Comparison of ENCODE assay signal across 15 cellular contexts in the genomic region with DNA sequence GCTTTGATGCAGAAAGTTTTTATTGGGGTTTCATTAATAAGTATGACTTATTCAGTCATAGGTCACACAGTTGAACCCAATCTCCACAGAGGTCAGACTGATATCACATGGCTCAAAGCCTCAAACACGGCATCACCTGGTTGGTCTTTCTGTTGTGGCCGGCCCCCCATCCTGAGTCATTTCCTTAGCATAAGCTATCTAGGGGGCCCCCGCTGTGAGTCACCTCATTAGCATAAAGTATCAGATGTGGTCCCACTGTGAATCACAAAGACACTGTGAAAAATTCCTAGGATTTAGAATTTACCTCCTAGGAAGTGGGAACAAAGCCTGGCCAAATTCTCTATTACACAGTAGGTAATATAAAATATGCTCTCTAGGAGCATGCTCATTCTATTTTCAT.
A peak's percentile ranks its signal among the peaks of the same experiment; 100 is the strongest.
DNase-seq lines count a peak whose midpoint lies in the region; ATAC-seq and TF ChIP-seq lines count a peak whose summit lies in the region.
"Had no signal": no experiment of that assay in that cellular context is flagged by ENCODE, and none has a peak within 500 bp of the region (broad histone marks: within the 10 kb centered on the region; RNA-seq: fewer than 3 reads in every experiment).

No MANE protein-coding gene starts in this region.

- H3K27ac ChIP-seq in iPS-18a (ENCODE audit: low read length), result peak overlapping the region; percentile 21
- H3K27ac ChIP-seq: coronary artery, SJSA1 had no signal

- ATAC-seq in stimulated activated naive CD8-positive, alpha-beta T cell treated with anti-CD3 and anti-CD28 coated beads, Interleukin-15, amount 100 ng/mL, for 72 hours, result no peak
- no peak for ATAC-seq in omental fat pad (ENCODE audit: low FRiP score)

- H3K9me3 Mint-ChIP-seq in stimulated activated naive CD8-positive, alpha-beta T cell treated with anti-CD3 and anti-CD28 coated beads, Interleukin-15, amount 100 ng/mL, for 72 hours, result no peaks in the 10 kb centered on the region
- H3K9me3 Mint-ChIP-seq: activated B cell treated with CpG ODN at 0.5 μM for 24 hours had no signal

- H3K4me1 ChIP-seq in iPS-18a (ENCODE audit: control insufficient read depth, low read depth, low read length), result peaks cover 36% of the 10 kb centered on the region
- H3K4me1 ChIP-seq: SJSA1 had no signal

- H3K27ac Mint-ChIP-seq in stimulated activated naive CD8-positive, alpha-beta T cell treated with anti-CD3 and anti-CD28 coated beads, Interleukin-15, amount 100 ng/mL, for 72 hours, result no peak overlapping the region
- H3K27ac Mint-ChIP-seq: activated B cell treated with CpG ODN at 0.5 μM for 24 hours had no signal

- no peak for TF ChIP-seq CTCF in omental fat pad (IDR thresholded peaks at IDR 0.05)

- H3K9me3 ChIP-seq in iPS-18a (ENCODE audit: control insufficient read depth, low read depth, low read length), result no peaks in the 10 kb centered on the region
- H3K9me3 ChIP-seq: SJSA1 had no signal

- H3K27me3 ChIP-seq in iPS-18a (ENCODE audit: control insufficient read depth, insufficient read depth, low read length), result no peaks in the 10 kb centered on the region
- H3K27me3 ChIP-seq: SJSA1 had no signal

- no peak overlapping the region for H3K9ac ChIP-seq in iPS-18a (ENCODE audit: low read length)

- H3K4me3 Mint-ChIP-seq in stimulated activated naive CD8-positive, alpha-beta T cell treated with anti-CD3 and anti-CD28 coated beads, Interleukin-15, amount 100 ng/mL, for 72 hours, result no peak overlapping the region
- H3K4me3 Mint-ChIP-seq: activated B cell treated with CpG ODN at 0.5 μM for 24 hours had no signal

- H3K27me3 Mint-ChIP-seq in stimulated activated naive CD8-positive, alpha-beta T cell treated with anti-CD3 and anti-CD28 coated beads, Interleukin-15, amount 100 ng/mL, for 72 hours, result no peaks in the 10 kb centered on the region
- H3K27me3 Mint-ChIP-seq: activated B cell treated with CpG ODN at 0.5 μM for 24 hours had no signal

- H3K36me3 ChIP-seq in iPS-18a (ENCODE audit: control insufficient read depth, low read depth, low read length), result no peaks in the 10 kb centered on the region
- H3K36me3 ChIP-seq: SJSA1 had no signal

- DNase-seq in Daoy (ENCODE audit: low read depth) (peak; percentile 91), HS-27A (ENCODE audit: low read depth) (peak; percentile 49), T1000 (lab: John Stamatoyannopoulos, UW) (peak; percentile 59), NCI-H2107 treated with DMSO at 0.1 percent for 48 hours (lab: John Stamatoyannopoulos, UW; ENCODE audit: unreplicated experiment) (no peak), omental fat pad (ENCODE audit: low spot score) (no peak), NCI-H526 treated with DMSO at 0.1 percent for 48 hours (lab: John Stamatoyannopoulos, UW) (no peak)
- no peak for DNase-seq in stimulated activated naive CD8-positive, alpha-beta T cell treated with anti-CD3 and anti-CD28 coated beads, Interleukin-15, amount 100 ng/mL, for 72 hours
- DNase-seq: activated B cell treated with CpG ODN at 0.5 μM for 24 hours; NCI-H1105 treated with DMSO at 0.1 percent for 48 hours; NCI-H526; stimulated activated CD4-positive, alpha-beta T cell treated with anti-CD3 and anti-CD28 coated beads, Interleukin-4, amount 100 ng/mL, for 4 hours; stimulated activated naive CD4-positive, alpha-beta T cell had no signal

- no peaks in the 10 kb centered on the region for H3K4me1 Mint-ChIP-seq in stimulated activated naive CD8-positive, alpha-beta T cell treated with anti-CD3 and anti-CD28 coated beads, Interleukin-15, amount 100 ng/mL, for 72 hours

- H3K4me3 ChIP-seq in iPS-18a (ENCODE audit: low read length), result no peak overlapping the region
- H3K4me3 ChIP-seq: coronary artery, SJSA1 had no signal

Comparison
In these comparisons a context has a peak if more than half of its experiments do, and no peak if none do; other contexts are left out.
1. DNase-seq: peak in Daoy (single experiment), HS-27A (single experiment) and T1000 (single experiment); none in stimulated activated naive CD8-positive, alpha-beta T cell treated with anti-CD3 and anti-CD28 coated beads, Interleukin-15, amount 100 ng/mL, for 72 hours (0 of 2), NCI-H2107 treated with DMSO at 0.1 percent for 48 hours (single experiment), omental fat pad (single experiment) and NCI-H526 treated with DMSO at 0.1 percent for 48 hours (single experiment).